ENCODE assay signal across 16 cellular contexts in the genomic region with DNA sequence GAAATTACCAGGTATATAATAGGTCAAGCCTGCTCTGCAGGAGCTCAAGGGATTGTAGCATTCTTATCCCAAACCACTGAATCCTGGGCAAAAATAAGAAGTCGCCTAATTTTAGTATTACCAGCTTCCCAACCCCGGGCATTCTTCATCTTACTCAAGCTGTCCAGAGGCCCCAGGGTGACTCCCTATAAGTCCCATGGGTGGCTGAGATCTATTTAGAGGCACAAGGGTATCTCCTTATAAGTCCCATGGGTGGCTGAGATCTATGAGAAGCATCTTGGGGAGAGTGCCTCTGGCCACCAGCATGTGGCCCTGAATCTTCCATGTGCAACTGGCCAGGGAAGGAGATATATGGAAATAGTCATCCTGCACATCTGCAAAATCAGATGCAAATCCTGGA. TPM values are rescaled to one million over a fixed set of nuclear protein-coding genes. Genes with fewer than 3 reads are reported as not detected.
DNase-seq lines count a peak whose midpoint lies in the region; ATAC-seq and TF ChIP-seq lines count a peak whose summit lies in the region.
"Had no signal": no experiment of that assay in that cellular context is flagged by ENCODE, and none has a peak within 500 bp of the region (broad histone marks: within the 10 kb centered on the region; RNA-seq: fewer than 3 reads in every experiment).

No MANE protein-coding gene starts in this region.

- no peaks in the 10 kb centered on the region for H3K9me3 Mint-ChIP-seq in CD8-positive, alpha-beta T cell
- H3K9me3 Mint-ChIP-seq in activated CD8-positive, alpha-beta memory T cell treated with anti-CD3 and anti-CD28 coated beads, Interleukin-2, amount 10 ng/mL, durations not matched to agents 7 days and 5 days (ENCODE audit: low read depth), result no peaks in the 10 kb centered on the region
- no peaks in the 10 kb centered on the region for H3K9me3 Mint-ChIP-seq in memory B cell
- H3K9me3 Mint-ChIP-seq: GM23338 had no signal

- no peaks in the 10 kb centered on the region for H3K9me3 ChIP-seq in CD8-positive, alpha-beta T cell (ENCODE audit: low read length)
- H3K9me3 ChIP-seq: breast epithelium had no signal

- H3K36me3 Mint-ChIP-seq in CD8-positive, alpha-beta T cell, result peaks cover 5% of the 10 kb centered on the region
- H3K36me3 Mint-ChIP-seq in activated CD8-positive, alpha-beta memory T cell treated with anti-CD3 and anti-CD28 coated beads, Interleukin-2, amount 10 ng/mL, durations not matched to agents 7 days and 5 days, result peaks cover 5% of the 10 kb centered on the region
- peaks cover 6% of the 10 kb centered on the region for H3K36me3 Mint-ChIP-seq in memory B cell

- peaks cover 86% of the 10 kb centered on the region for H3K4me1 ChIP-seq in CD8-positive, alpha-beta T cell (ENCODE audit: insufficient read depth, low read length)
- H3K4me1 ChIP-seq: breast epithelium, parathyroid adenoma had no signal

- CTCF ChIA-PET in CD8-positive, alpha-beta T cell (lab: Charles Lee), result interaction anchor here (0.6 to 15.5 kb wide), 24 partner anchors 8 to 508 kb away, joined by 3 to 490 read pairs (median 8); a partner anchor contains a TSS
- CTCF ChIA-PET in activated CD8-positive, alpha-beta memory T cell treated with anti-CD3 and anti-CD28 coated beads, Interleukin-2, amount 10 ng/mL, durations not matched to agents 7 days and 5 days (lab: Charles Lee), result interaction anchor here (0.8 to 8.4 kb wide), 17 partner anchors 11 to 834 kb away, joined by 3 to 127 read pairs (median 5); no protein-coding TSS in a partner anchor

- H3K4me1 Mint-ChIP-seq in CD8-positive, alpha-beta T cell (ENCODE audit: low read depth), result peaks cover 96% of the 10 kb centered on the region
- peaks cover 84% of the 10 kb centered on the region for H3K4me1 Mint-ChIP-seq in activated CD8-positive, alpha-beta memory T cell treated with anti-CD3 and anti-CD28 coated beads, Interleukin-2, amount 10 ng/mL, durations not matched to agents 7 days and 5 days
- peaks cover 75% of the 10 kb centered on the region for H3K4me1 Mint-ChIP-seq in memory B cell

- ATAC-seq in CD8-positive, alpha-beta T cell, result no peak
- peak; percentile 0 for ATAC-seq in HG03280 (IDR thresholded peaks at IDR 0.05; ENCODE audit: unreplicated experiment)
- ATAC-seq in activated CD8-positive, alpha-beta memory T cell treated with anti-CD3 and anti-CD28 coated beads, Interleukin-2, amount 10 ng/mL, durations not matched to agents 7 days and 5 days, result no peak
- no peak for ATAC-seq in memory B cell (ENCODE audit: low read depth)
- ATAC-seq in left ventricle myocardium superior, result no peak
- ATAC-seq: GM23338, HepG2 had no signal

- POLR2A ChIA-PET in CD8-positive, alpha-beta T cell (lab: Charles Lee), result interaction anchor here (0.7 to 19.0 kb wide), 22 partner anchors 9 to 571 kb away, joined by 3 to 2372 read pairs (median 8); a partner anchor contains a TSS

- peak in 1 of 7 experiments; percentile 67 for DNase-seq in CD8-positive, alpha-beta T cell
- DNase-seq in activated CD8-positive, alpha-beta memory T cell treated with anti-CD3 and anti-CD28 coated beads, Interleukin-2, amount 10 ng/mL, durations not matched to agents 7 days and 5 days, result no peak
- DNase-seq in memory B cell (ENCODE audit: low spot score in 2 of 2) (no peak), HT-29 (ENCODE audit: low spot score) (no peak), NCI-H82 (lab: John Stamatoyannopoulos, UW) (no peak), nucleus accumbens (lab: John Stamatoyannopoulos, UW) (no peak), left ventricle myocardium superior (no peak)
- DNase-seq: hippocampal formation, NCI-H187 treated with DMSO at 0.1 percent for 48 hours had no signal

- H3K27me3 ChIP-seq in CD8-positive, alpha-beta T cell (ENCODE audit: insufficient read depth, low read length), result no peaks in the 10 kb centered on the region

- peak overlapping the region; percentile 100 for H3K27ac Mint-ChIP-seq in CD8-positive, alpha-beta T cell
- H3K27ac Mint-ChIP-seq in activated CD8-positive, alpha-beta memory T cell treated with anti-CD3 and anti-CD28 coated beads, Interleukin-2, amount 10 ng/mL, durations not matched to agents 7 days and 5 days, result peak overlapping the region; percentile 92
- H3K27ac Mint-ChIP-seq in memory B cell, result peak overlapping the region; percentile 99
- H3K27ac Mint-ChIP-seq: GM23338 had no signal

- TF ChIP-seq CTCF in CD8-positive, alpha-beta T cell (IDR thresholded peaks at IDR 0.05), result no peak

- H3K27ac ChIP-seq in CD8-positive, alpha-beta T cell (ENCODE audit: low read depth, low read length), result peak overlapping the region; percentile 86
- H3K27ac ChIP-seq: breast epithelium, parathyroid adenoma had no signal

- no peaks in the 10 kb centered on the region for H3K36me3 ChIP-seq in CD8-positive, alpha-beta T cell (ENCODE audit: insufficient read depth, low read length)
- H3K36me3 ChIP-seq: breast epithelium had no signal

- H3K4me3 Mint-ChIP-seq in CD8-positive, alpha-beta T cell, result peak overlapping the region; percentile 79
- peak overlapping the region; percentile 74 for H3K4me3 Mint-ChIP-seq in activated CD8-positive, alpha-beta memory T cell treated with anti-CD3 and anti-CD28 coated beads, Interleukin-2, amount 10 ng/mL, durations not matched to agents 7 days and 5 days
- H3K4me3 Mint-ChIP-seq in memory B cell, result peak overlapping the region; percentile 53
- H3K4me3 Mint-ChIP-seq: GM23338 had no signal

- H3K4me3 ChIP-seq in CD8-positive, alpha-beta T cell (ENCODE audit: low read depth, low read length), result peak overlapping the region; percentile 31
- H3K4me3 ChIP-seq: breast epithelium, GM23338 had no signal

- intact Hi-C loops in CD8-positive, alpha-beta T cell (cut with DNase I, micrococcal nuclease), result loop anchor here (1.0 to 10.0 kb wide), 19 partner anchors 13 to 832 kb away; a partner anchor contains a TSS
- intact Hi-C loops in left ventricle myocardium superior (cut with micrococcal nuclease), result loop anchor here (10.0 kb wide), 1 partner anchor 205 kb away; no protein-coding TSS in a partner anchor

- no peaks in the 10 kb centered on the region for H3K27me3 Mint-ChIP-seq in CD8-positive, alpha-beta T cell (ENCODE audit: low read depth)
- no peaks in the 10 kb centered on the region for H3K27me3 Mint-ChIP-seq in activated CD8-positive, alpha-beta memory T cell treated with anti-CD3 and anti-CD28 coated beads, Interleukin-2, amount 10 ng/mL, durations not matched to agents 7 days and 5 days
- no peaks in the 10 kb centered on the region for H3K27me3 Mint-ChIP-seq in memory B cell

RNA-seq across cellular contexts. Expression of a gene that starts 38.9 kb away (rescaled TPM):
- not detected for total RNA-seq in CD8-positive, alpha-beta T cell
- not detected for total RNA-seq in activated CD8-positive, alpha-beta memory T cell treated with anti-CD3 and anti-CD28 coated beads, Interleukin-2, amount 10 ng/mL, durations not matched to agents 7 days and 5 days
- 0.79 and 1.3 TPM in 2 replicates for total RNA-seq in HT-29 (2014; rRNA removed; shearing (Covaris generic))
- not detected for total RNA-seq in left ventricle myocardium superior
- total RNA-seq: breast epithelium, epithelial cell of proximal tubule, GM23338, HepG2, lung microvascular endothelial cell had no signal

RNA-seq across cellular contexts. Expression of a gene that starts 45.2 kb away (rescaled TPM):
- 10 to 100 TPM; 13.8 to 15.3 TPM for total RNA-seq in CD8-positive, alpha-beta T cell
- 1 to 10 TPM; 5.1 to 7.5 TPM for total RNA-seq in activated CD8-positive, alpha-beta memory T cell treated with anti-CD3 and anti-CD28 coated beads, Interleukin-2, amount 10 ng/mL, durations not matched to agents 7 days and 5 days
- 35.9 and 45.9 TPM in 2 replicates for total RNA-seq in HT-29 (2014; rRNA removed; shearing (Covaris generic))
- 3.9 TPM for total RNA-seq in left ventricle myocardium superior
- total RNA-seq: HepG2 had no signal
